Comparison of ENCODE assay signal across 24 cellular contexts in the genomic region with DNA sequence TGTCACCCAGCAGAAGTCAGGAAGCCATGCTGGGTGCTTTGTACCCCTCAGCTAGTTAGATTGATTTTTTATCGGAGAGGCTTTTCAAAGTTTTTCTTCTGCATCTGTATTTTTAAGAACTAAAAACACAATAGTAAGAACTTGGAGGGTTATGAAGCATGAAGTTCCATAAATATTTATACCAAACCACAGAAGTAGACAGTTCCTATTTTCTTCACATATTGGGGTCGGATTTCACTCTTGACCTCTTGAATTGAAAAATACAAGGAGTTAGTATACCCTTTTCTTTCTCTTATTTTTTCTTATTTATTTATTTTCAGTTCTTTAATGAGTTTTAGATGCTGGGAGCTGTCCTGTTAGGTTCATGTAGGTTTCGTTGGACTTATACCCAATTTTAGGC.
"Had no signal": no experiment of that assay in that cellular context is flagged by ENCODE, and none has a peak within 500 bp of the region (broad histone marks: within the 10 kb centered on the region; RNA-seq: fewer than 3 reads in every experiment).

No MANE protein-coding gene starts in this region.

- H3K9me3 Mint-ChIP-seq: activated CD4-positive, alpha-beta memory T cell treated with anti-CD3 and anti-CD28 coated beads, Interleukin-2, amount 10 ng/mL, durations not matched to agents 7 days and 5 days; activated naive CD8-positive, alpha-beta T cell treated with anti-CD3 and anti-CD28 coated beads, Interleukin-2, amount 50 U/mL, for 24 hours; activated T-helper 1 cell treated with anti-CD3 and anti-CD28 coated beads, Interleukin-12 subunit alpha, Interleukin-12 subunit beta, Interleukin-2, Interleukin-4 antibody, amounts not matched to agents 30 ng/mL and 10 ng/mL and 1 ng/mL, durations not matched to agents 14 hours and 24 hours and 36 hours; natural killer cell treated with Interleukin-12 subunit alpha and Interleukin-12 subunit beta and Interleukin-15 and Interleukin-18, amount 100 ng/mL, for 72 hours had no signal

- H3K4me3 ChIP-seq: cardiac muscle cell, ovary, prostate gland, right atrium auricular region, upper lobe of left lung had no signal

- H3K27me3 Mint-ChIP-seq: activated CD4-positive, alpha-beta memory T cell treated with anti-CD3 and anti-CD28 coated beads, Interleukin-2, amount 10 ng/mL, durations not matched to agents 7 days and 5 days; activated naive CD8-positive, alpha-beta T cell treated with anti-CD3 and anti-CD28 coated beads, Interleukin-2, amount 50 U/mL, for 24 hours; natural killer cell treated with Interleukin-12 subunit alpha and Interleukin-12 subunit beta and Interleukin-15 and Interleukin-18, amount 100 ng/mL, for 72 hours; T-helper 17 cell had no signal

- DNase-seq: activated CD4-positive, alpha-beta memory T cell treated with anti-CD3 and anti-CD28 coated beads, Interleukin-2, amount 10 ng/mL, durations not matched to agents 7 days and 5 days; activated CD4-positive, alpha-beta T cell treated with anti-CD3 and anti-CD28 coated beads for 48 hours; activated CD4-positive, CD25-positive, alpha-beta regulatory T cell; activated gamma-delta T cell; activated naive CD4-positive, alpha-beta T cell treated with anti-CD3 and anti-CD28 coated beads, Interleukin-2, amount 50 U/mL, for 16 hours; activated naive CD8-positive, alpha-beta T cell treated with anti-CD3 and anti-CD28 coated beads, Interleukin-2, amount 50 U/mL, for 24 hours; activated T-cell treated with anti-CD3 and anti-CD28 coated beads for 4 hours; effector CD4-positive, alpha-beta T cell; erythroblast; foreskin keratinocyte; left ventricle myocardium superior; mammary epithelial cell; midbrain; ovary; stimulated activated CD4-positive, alpha-beta T cell treated with anti-CD3 and anti-CD28 coated beads, Interleukin-4, amount 100 ng/mL, for 24 hours; stimulated activated naive CD8-positive, alpha-beta T cell treated with anti-CD3 and anti-CD28 coated beads, Interleukin-15, Interleukin-2, amounts not matched to agents 100 U/mL and 50 U/mL, for 24 hours; T-helper 17 cell; upper lobe of left lung had no signal

- H3K27me3 ChIP-seq: cardiac muscle cell, foreskin keratinocyte, neutrophil, ovary, right atrium auricular region, upper lobe of left lung had no signal

- H3K36me3 Mint-ChIP-seq: natural killer cell treated with Interleukin-12 subunit alpha and Interleukin-12 subunit beta and Interleukin-15 and Interleukin-18, amount 100 ng/mL, for 72 hours had no signal

- H3K4me3 Mint-ChIP-seq: activated CD4-positive, alpha-beta memory T cell treated with anti-CD3 and anti-CD28 coated beads, Interleukin-2, amount 10 ng/mL, durations not matched to agents 7 days and 5 days; activated naive CD8-positive, alpha-beta T cell treated with anti-CD3 and anti-CD28 coated beads, Interleukin-2, amount 50 U/mL, for 24 hours; activated T-helper 1 cell treated with anti-CD3 and anti-CD28 coated beads, Interleukin-12 subunit alpha, Interleukin-12 subunit beta, Interleukin-2, Interleukin-4 antibody, amounts not matched to agents 30 ng/mL and 10 ng/mL and 1 ng/mL, durations not matched to agents 14 hours and 24 hours and 36 hours; natural killer cell treated with Interleukin-12 subunit alpha and Interleukin-12 subunit beta and Interleukin-15 and Interleukin-18, amount 100 ng/mL, for 72 hours; T-helper 17 cell had no signal

- H3K9me3 ChIP-seq: neutrophil, ovary, prostate gland, right atrium auricular region, upper lobe of left lung had no signal

- H3K4me1 ChIP-seq: prostate gland, upper lobe of left lung had no signal

- H3K36me3 ChIP-seq: cardiac muscle cell, neutrophil, ovary, prostate gland, right atrium auricular region had no signal

- H3K27ac ChIP-seq: cardiac muscle cell, foreskin keratinocyte, neutrophil, ovary, prostate gland, right atrium auricular region, upper lobe of left lung had no signal

- ATAC-seq: activated naive CD8-positive, alpha-beta T cell treated with anti-CD3 and anti-CD28 coated beads, Interleukin-2, amount 50 U/mL, for 24 hours; foreskin keratinocyte; left ventricle myocardium superior; natural killer cell treated with Interleukin-12 subunit alpha and Interleukin-12 subunit beta and Interleukin-15 and Interleukin-18, amount 100 ng/mL, for 72 hours; stimulated activated naive CD8-positive, alpha-beta T cell treated with anti-CD3 and anti-CD28 coated beads, Interleukin-15, Interleukin-2, amounts not matched to agents 100 U/mL and 50 U/mL, for 24 hours; T-helper 17 cell had no signal

- H3K27ac Mint-ChIP-seq: activated CD4-positive, alpha-beta memory T cell treated with anti-CD3 and anti-CD28 coated beads, Interleukin-2, amount 10 ng/mL, durations not matched to agents 7 days and 5 days; activated naive CD8-positive, alpha-beta T cell treated with anti-CD3 and anti-CD28 coated beads, Interleukin-2, amount 50 U/mL, for 24 hours; activated T-helper 1 cell treated with anti-CD3 and anti-CD28 coated beads, Interleukin-12 subunit alpha, Interleukin-12 subunit beta, Interleukin-2, Interleukin-4 antibody, amounts not matched to agents 30 ng/mL and 10 ng/mL and 1 ng/mL, durations not matched to agents 14 hours and 24 hours and 36 hours; natural killer cell treated with Interleukin-12 subunit alpha and Interleukin-12 subunit beta and Interleukin-15 and Interleukin-18, amount 100 ng/mL, for 72 hours; T-helper 17 cell had no signal
